12 cellular contexts compared by ENCODE assay signal in the genomic region with DNA sequence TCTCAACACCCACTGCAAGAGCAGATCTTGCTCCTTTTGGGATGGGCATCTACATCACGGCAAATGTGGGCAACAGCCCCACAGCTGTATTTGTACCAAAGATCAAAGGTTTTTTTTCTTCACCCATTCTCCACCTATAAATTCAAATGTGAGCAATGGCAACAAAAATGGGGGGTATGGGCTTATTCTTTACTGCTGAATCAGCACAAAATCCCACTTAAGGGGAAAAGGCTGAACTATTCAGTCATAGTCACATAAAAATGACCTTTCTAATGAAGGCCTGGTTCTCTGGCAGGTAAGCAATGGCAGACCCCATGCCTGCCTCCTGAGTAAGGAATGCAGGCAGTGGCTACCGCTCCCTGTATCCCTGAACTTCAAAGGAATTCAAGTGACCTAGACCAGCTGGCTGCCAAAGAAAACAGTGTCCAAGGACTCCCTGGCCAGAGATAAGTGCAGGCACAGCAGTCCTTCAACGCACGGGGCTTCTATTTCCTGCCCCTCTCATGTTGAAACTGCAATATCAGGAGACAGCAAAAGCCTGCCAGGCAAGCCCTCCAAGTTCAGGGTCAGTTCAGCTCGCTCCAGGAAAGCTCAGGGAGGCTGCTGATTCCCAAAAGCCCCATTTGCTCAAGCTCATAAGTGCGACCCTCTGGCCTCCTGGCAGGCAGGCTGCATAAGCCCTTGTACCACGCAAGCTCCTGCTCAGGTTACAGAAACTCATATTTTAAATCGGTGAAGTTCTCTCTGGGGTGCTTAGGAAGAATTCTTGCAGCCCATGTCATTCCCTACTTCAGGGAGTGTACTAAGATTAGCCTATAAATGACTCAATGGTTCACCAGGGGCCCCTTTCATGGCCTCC.
DNase-seq lines count a peak whose midpoint lies in the region; ATAC-seq and TF ChIP-seq lines count a peak whose summit lies in the region.
"Had no signal": no experiment of that assay in that cellular context is flagged by ENCODE, and none has a peak within 500 bp of the region (broad histone marks: within the 10 kb centered on the region; RNA-seq: fewer than 3 reads in every experiment).

No MANE protein-coding gene starts in this region.

- ATAC-seq in HG02852 (IDR thresholded peaks at IDR 0.05; ENCODE audit: unreplicated experiment), result no peak
- ATAC-seq: stimulated activated naive CD8-positive, alpha-beta T cell treated with anti-CD3 and anti-CD28 coated beads, Interleukin-15, amount 100 ng/mL, for 72 hours had no signal

- H3K27me3 Mint-ChIP-seq in chondrocyte (ENCODE audit: low read depth), result no peaks in the 10 kb centered on the region

- peaks cover 44% of the 10 kb centered on the region for H3K4me1 Mint-ChIP-seq in chondrocyte (ENCODE audit: low read depth)
- H3K4me1 Mint-ChIP-seq: stimulated activated naive CD8-positive, alpha-beta T cell treated with anti-CD3 and anti-CD28 coated beads, Interleukin-15, amount 100 ng/mL, for 72 hours had no signal

- no peaks in the 10 kb centered on the region for H3K36me3 Mint-ChIP-seq in chondrocyte (ENCODE audit: low read depth)

- H3K4me3 Mint-ChIP-seq in chondrocyte (ENCODE audit: unreplicated experiment), result no peak overlapping the region
- H3K4me3 Mint-ChIP-seq: stimulated activated naive CD8-positive, alpha-beta T cell treated with anti-CD3 and anti-CD28 coated beads, Interleukin-15, amount 100 ng/mL, for 72 hours; T-helper 2 cell treated with Interferon-gamma antibody and Interleukin-4, amounts not matched to agents 5 μg/mL and 100 μg/mL, for 36 hours had no signal

- DNase-seq in DMS53 (lab: John Stamatoyannopoulos, UW) (peak; percentile 3), DMS53 treated with DMSO at 0.1 percent for 48 hours (lab: John Stamatoyannopoulos, UW; ENCODE audit: unreplicated experiment) (no peak), chondrocyte (ENCODE audit: low spot score) (no peak), kidney glomerular epithelial cell (lab: John Stamatoyannopoulos, UW) (peak; percentile 24), stromal cell of bone marrow (ENCODE audit: low read depth) (peak; percentile 42), NCI-H345 treated with DMSO at 0.1 percent for 48 hours (lab: John Stamatoyannopoulos, UW; ENCODE audit: unreplicated experiment) (no peak)
- no peak for DNase-seq in NK-92 treated with Interleukin-12 subunit alpha and Interleukin-12 subunit beta, amount 100 ng/mL, for 24 hours (lab: John Stamatoyannopoulos, UW)
- DNase-seq: DMS79; esophagus squamous epithelium; stimulated activated naive CD8-positive, alpha-beta T cell treated with anti-CD3 and anti-CD28 coated beads, Interleukin-15, amount 100 ng/mL, for 72 hours had no signal

- TF ChIP-seq CTCF in chondrocyte (IDR thresholded peaks at IDR 0.05), result no peak

- H3K9me3 Mint-ChIP-seq in chondrocyte (ENCODE audit: low read depth), result no peaks in the 10 kb centered on the region
- H3K9me3 Mint-ChIP-seq: stimulated activated naive CD8-positive, alpha-beta T cell treated with anti-CD3 and anti-CD28 coated beads, Interleukin-15, amount 100 ng/mL, for 72 hours; T-helper 2 cell treated with Interferon-gamma antibody and Interleukin-4, amounts not matched to agents 5 μg/mL and 100 μg/mL, for 36 hours had no signal

- peak overlapping the region; percentile 71 for H3K27ac Mint-ChIP-seq in chondrocyte (ENCODE audit: unreplicated experiment)
- H3K27ac Mint-ChIP-seq: stimulated activated naive CD8-positive, alpha-beta T cell treated with anti-CD3 and anti-CD28 coated beads, Interleukin-15, amount 100 ng/mL, for 72 hours; T-helper 2 cell treated with Interferon-gamma antibody and Interleukin-4, amounts not matched to agents 5 μg/mL and 100 μg/mL, for 36 hours had no signal

Comparison
In these comparisons a context has a peak if more than half of its experiments do, and no peak if none do; other contexts are left out.
1. DNase-seq: peak in DMS53 (single experiment), kidney glomerular epithelial cell (single experiment) and stromal cell of bone marrow (single experiment); none in DMS53 treated with DMSO at 0.1 percent for 48 hours (single experiment), chondrocyte (single experiment), NCI-H345 treated with DMSO at 0.1 percent for 48 hours (single experiment) and NK-92 treated with Interleukin-12 subunit alpha and Interleukin-12 subunit beta, amount 100 ng/mL, for 24 hours (single experiment).